21 cellular contexts compared by ENCODE assay signal in genomic region chr12:56574210-56574609, GRCh38. TPM values are rescaled to one million over a fixed set of nuclear protein-coding genes. Genes with fewer than 3 reads are reported as not detected.
DNase-seq lines count a peak whose midpoint lies in the region; ATAC-seq, FAIRE-seq and TF ChIP-seq lines count a peak whose summit lies in the region.
"Had no signal": no experiment of that assay in that cellular context is flagged by ENCODE, and none has a peak within 500 bp of the region (broad histone marks: within the 10 kb centered on the region; RNA-seq: fewer than 3 reads in every experiment).

No MANE protein-coding gene starts in this region.

- no peak overlapping the region for H3K4me3 ChIP-seq in BLaER1 treated with 17β-estradiol and CSF1 and Interleukin-3, amounts not matched to agents 10 nM and 100 nM
- no peak overlapping the region for H3K4me3 ChIP-seq in endothelial cell of umbilical vein (replicated peaks in 1 of 3; ENCODE audit: insufficient read depth in 1 of 3, low read depth in 1 of 3, low read length in 3 of 3)
- H3K4me3 ChIP-seq in colonic mucosa: no peak overlapping the region
- no peak overlapping the region for H3K4me3 ChIP-seq in mesendoderm (ENCODE audit: low read length)
- H3K4me3 ChIP-seq: gastrocnemius medialis, left ventricle myocardium inferior, thoracic aorta had no signal

- no peaks in the 10 kb centered on the region for H3K9me3 ChIP-seq in BLaER1 treated with 17β-estradiol and CSF1 and Interleukin-3, amounts not matched to agents 10 nM and 100 nM (replicated peaks in 1 of 11)
- H3K9me3 ChIP-seq in T-helper 17 cell (ENCODE audit: control insufficient read depth, low read length, poor library complexity, severe bottlenecking): no peaks in the 10 kb centered on the region
- H3K9me3 ChIP-seq in endothelial cell of umbilical vein (replicated peaks; ENCODE audit: control insufficient read depth, insufficient read depth, low read length): no peaks in the 10 kb centered on the region
- H3K9me3 ChIP-seq in colonic mucosa: no peaks in the 10 kb centered on the region
- H3K9me3 ChIP-seq: gastrocnemius medialis, left ventricle myocardium inferior, thoracic aorta had no signal

- H3K4me1 ChIP-seq in BLaER1 treated with 17β-estradiol and CSF1 and Interleukin-3, amounts not matched to agents 10 nM and 100 nM: peaks cover 13 to 71% (median 51%) of the 10 kb centered on the region in 10 experiments
- H3K4me1 ChIP-seq in endothelial cell of umbilical vein (ENCODE audit: control insufficient read depth, extremely low read depth, insufficient read depth, low read length) (peaks cover 4% of the 10 kb centered on the region), colonic mucosa (no peaks in the 10 kb centered on the region), mesendoderm (ENCODE audit: control insufficient read depth, low read depth, low read length) (no peaks in the 10 kb centered on the region)

- H3K4me2 ChIP-seq in BLaER1 treated with 17β-estradiol and CSF1 and Interleukin-3, amounts not matched to agents 10 nM and 100 nM: peak overlapping the region in 7 of 11 experiments; percentile 36 to 91 (median 52); a peak in 14 of 22 replicates
- H3K4me2 ChIP-seq in endothelial cell of umbilical vein (ENCODE audit: insufficient read depth, low read length): peak overlapping the region; percentile 19
- H3K4me2 ChIP-seq in mesendoderm (ENCODE audit: low read length): no peak overlapping the region

- no peaks in the 10 kb centered on the region for H3K27me3 Mint-ChIP-seq in T-helper 17 cell
- H3K27me3 Mint-ChIP-seq: activated CD4-positive, alpha-beta T cell treated with anti-CD3 and anti-CD28 coated beads for 36 hours; activated naive CD4-positive, alpha-beta T cell treated with anti-CD3 and anti-CD28 coated beads, Interleukin-2, amount 50 U/mL, for 24 hours; central memory CD8-positive, alpha-beta T cell had no signal

- dilution Hi-C loops in endothelial cell of umbilical vein (cut with MboI; ENCODE audit: extremely low pct_ligation_motif_present, low sequenced_read_pairs): no loop called here

- WGBS in mesendoderm (ENCODE audit: extremely low coverage, insufficient coverage, low lambda C conversion rate): no CpG with 5 or more reads among the region's 2 CpGs

- no peak overlapping the region for H3K4me3 Mint-ChIP-seq in T-helper 17 cell
- H3K4me3 Mint-ChIP-seq: activated CD4-positive, alpha-beta T cell treated with anti-CD3 and anti-CD28 coated beads for 36 hours; activated naive CD4-positive, alpha-beta T cell treated with anti-CD3 and anti-CD28 coated beads, Interleukin-2, amount 50 U/mL, for 24 hours; central memory CD8-positive, alpha-beta T cell; naive B cell; T-helper 2 cell treated with Interferon-gamma antibody and Interleukin-4, amounts not matched to agents 5 μg/mL and 100 μg/mL, for 36 hours had no signal

- H4K5ac ChIP-seq in mesendoderm (ENCODE audit: low read length): no peak overlapping the region

- DNase-seq in KBM-7 (peak; percentile 55), T-helper 17 cell (no peak), endothelial cell of umbilical vein (ENCODE audit: low read depth, low spot score) (peak; percentile 40), colonic mucosa (no peak), NCI-H526 treated with DMSO at 0.1 percent for 48 hours (lab: John Stamatoyannopoulos, UW) (no peak), middle frontal gyrus (ENCODE audit: extremely low spot score, low spot score) (no peak), mesendoderm (no peak)
- DNase-seq: activated CD4-positive, alpha-beta T cell treated with anti-CD3 and anti-CD28 coated beads for 36 hours; gastrocnemius medialis; left ventricle myocardium inferior; naive B cell; NCI-H1092 treated with DMSO at 0.1 percent for 48 hours; NCI-H82; posterior cingulate gyrus; stimulated activated CD4-positive, alpha-beta T cell treated with anti-CD3 and anti-CD28 coated beads, Interleukin-4, amount 100 ng/mL, for 4 hours had no signal

- H3K36me3 ChIP-seq in BLaER1 treated with 17β-estradiol and CSF1 and Interleukin-3, amounts not matched to agents 10 nM and 100 nM: 0 out of 22 replicates have a peak, but pooled peaks cover 0 to 4% (median 0%) of the 10 kb centered on the region in 11 experiments
- peaks cover 4 to 20% of the 10 kb centered on the region in 2 experiments for H3K36me3 ChIP-seq in endothelial cell of umbilical vein (ENCODE audit: control insufficient read depth in 2 of 2, extremely low read depth in 1 of 2, insufficient read depth in 2 of 2, low read length in 2 of 2)
- H3K36me3 ChIP-seq in colonic mucosa: no peaks in the 10 kb centered on the region
- no peaks in the 10 kb centered on the region for H3K36me3 ChIP-seq in mesendoderm (ENCODE audit: control insufficient read depth, insufficient read depth, low read length)
- H3K36me3 ChIP-seq: gastrocnemius medialis had no signal

- no peak overlapping the region for H3K23ac ChIP-seq in mesendoderm (ENCODE audit: low read length)

- in situ Hi-C loops in KBM-7 (cut with MboI; ENCODE audit: low pct_unique_long_range_greater_than_20kb, low sequenced_read_pairs): no loop called here

- no peak overlapping the region for H2BK5ac ChIP-seq in mesendoderm (ENCODE audit: low read length)

- H3K36me3 Mint-ChIP-seq in T-helper 17 cell (ENCODE audit: low read depth): peaks cover 2% of the 10 kb centered on the region
- H3K36me3 Mint-ChIP-seq: activated naive CD4-positive, alpha-beta T cell treated with anti-CD3 and anti-CD28 coated beads, Interleukin-2, amount 50 U/mL, for 24 hours; naive B cell had no signal

- H3K4ac ChIP-seq in mesendoderm (ENCODE audit: low read depth, low read length): no peak overlapping the region

- no peak overlapping the region for H3K56ac ChIP-seq in mesendoderm (ENCODE audit: low read length)

- H3K9me1 ChIP-seq in endothelial cell of umbilical vein (replicated peaks; ENCODE audit: control insufficient read depth, extremely low read depth, insufficient read depth, low read length): no peaks in the 10 kb centered on the region

- no peak overlapping the region for H2BK15ac ChIP-seq in mesendoderm (replicated peaks; ENCODE audit: low read depth)

- H3K27me3 ChIP-seq in BLaER1 treated with 17β-estradiol and CSF1 and Interleukin-3, amounts not matched to agents 10 nM and 100 nM: no peaks in the 10 kb centered on the region
- H3K27me3 ChIP-seq in endothelial cell of umbilical vein (ENCODE audit: control insufficient read depth in 2 of 2, insufficient read depth in 2 of 2, low read length in 2 of 2) (no peaks in the 10 kb centered on the region), colonic mucosa (no peaks in the 10 kb centered on the region), mesendoderm (ENCODE audit: insufficient read depth, low read length, poor library complexity) (no peaks in the 10 kb centered on the region)
- H3K27me3 ChIP-seq: gastrocnemius medialis had no signal

- no TSS peak for BruUV-seq in endothelial cell of umbilical vein (replicated peaks; lab: Mats Ljungman, UMichigan)

- H3K18ac ChIP-seq in mesendoderm (ENCODE audit: low read length): no peak overlapping the region

- no peaks in the 10 kb centered on the region for H4K20me1 ChIP-seq in BLaER1 treated with 17β-estradiol and CSF1 and Interleukin-3, amounts not matched to agents 10 nM and 100 nM
- no peaks in the 10 kb centered on the region for H4K20me1 ChIP-seq in endothelial cell of umbilical vein (replicated peaks; ENCODE audit: control insufficient read depth, extremely low read depth, insufficient read depth, low read length)

- peak; percentile 64 for FAIRE-seq in endothelial cell of umbilical vein (lab: Jason Lieb, UNC)

- TF ChIP-seq CTCF in endothelial cell of umbilical vein (IDR thresholded peaks at IDR 0.05; ENCODE audit: extremely low read depth in 1 of 2, insufficient read depth in 1 of 2, low read depth in 1 of 2, low read length in 2 of 2) (no peak), colonic mucosa (IDR thresholded peaks at IDR 0.05) (no peak)

- POLR2A ChIA-PET in endothelial cell of umbilical vein (lab: Charles Lee): no interaction called here

- intact Hi-C loops in endothelial cell of umbilical vein (cut with micrococcal nuclease) (no loop called here), colonic mucosa (cut with DNase I) (no loop called here)

- H3K79me2 ChIP-seq in endothelial cell of umbilical vein (ENCODE audit: control insufficient read depth, insufficient read depth, low read length) (no peaks in the 10 kb centered on the region), mesendoderm (ENCODE audit: control insufficient read depth, insufficient read depth, low read length) (no peaks in the 10 kb centered on the region)

- H2BK120ac ChIP-seq in mesendoderm (ENCODE audit: low read depth, low read length): no peak overlapping the region

- no peak overlapping the region for H2AK5ac ChIP-seq in mesendoderm (ENCODE audit: low read length)

- no peak overlapping the region for H2AFZ ChIP-seq in endothelial cell of umbilical vein (ENCODE audit: low read depth, low read length)

- ATAC-seq in T-helper 17 cell: no peak
- ATAC-seq: activated CD4-positive, alpha-beta T cell treated with anti-CD3 and anti-CD28 coated beads for 36 hours; Right ventricle myocardium inferior had no signal

- H3K27ac Mint-ChIP-seq in T-helper 17 cell: peak overlapping the region; percentile 61
- H3K27ac Mint-ChIP-seq: activated CD4-positive, alpha-beta T cell treated with anti-CD3 and anti-CD28 coated beads for 36 hours; activated naive CD4-positive, alpha-beta T cell treated with anti-CD3 and anti-CD28 coated beads, Interleukin-2, amount 50 U/mL, for 24 hours; T-helper 2 cell treated with Interferon-gamma antibody and Interleukin-4, amounts not matched to agents 5 μg/mL and 100 μg/mL, for 36 hours had no signal

- H4K8ac ChIP-seq in mesendoderm (ENCODE audit: low read depth, low read length): no peak overlapping the region

- H3K79me1 ChIP-seq in mesendoderm (ENCODE audit: low read length): no peaks in the 10 kb centered on the region

- CTCF ChIA-PET in endothelial cell of umbilical vein (lab: Charles Lee): interaction anchor here (0.8 to 4.3 kb wide), 7 partner anchors 12 to 73 kb away, joined by 3 to 124 read pairs (median 7); partner anchors contain the start of gene RBMS2

- no peak for TF ChIP-seq POLR2A in endothelial cell of umbilical vein (IDR thresholded peaks at IDR 0.05; ENCODE audit: low read depth, low read length)

- H3K9ac ChIP-seq in BLaER1 treated with 17β-estradiol and CSF1 and Interleukin-3, amounts not matched to agents 10 nM and 100 nM: peak overlapping the region in 5 of 11 experiments; percentile 8 to 52 (median 51); a peak in 7 of 22 replicates
- peak overlapping the region; percentile 63 for H3K9ac ChIP-seq in endothelial cell of umbilical vein (replicated peaks; ENCODE audit: extremely low read depth, insufficient read depth, low read length)
- H3K9ac ChIP-seq in colonic mucosa (ENCODE audit: low read depth in 2 of 2, low read length in 2 of 2): no peak overlapping the region
- no peak overlapping the region for H3K9ac ChIP-seq in mesendoderm (ENCODE audit: low read length)

- peaks cover 7% of the 10 kb centered on the region for H3K4me1 Mint-ChIP-seq in T-helper 17 cell

- H3K27ac ChIP-seq in BLaER1 treated with 17β-estradiol and CSF1 and Interleukin-3, amounts not matched to agents 10 nM and 100 nM: peak overlapping the region in 8 of 11 experiments; percentile 25 to 66 (median 40); a peak in 13 of 22 replicates
- peak overlapping the region; percentile 77 for H3K27ac ChIP-seq in endothelial cell of umbilical vein (ENCODE audit: insufficient read depth, low read depth, low read length)
- no peak overlapping the region for H3K27ac ChIP-seq in colonic mucosa
- H3K27ac ChIP-seq in mesendoderm (ENCODE audit: low read depth, low read length): no peak overlapping the region
- H3K27ac ChIP-seq: gastrocnemius medialis, left ventricle myocardium inferior, thoracic aorta had no signal

RNA-seq across cellular contexts. Expression of gene RBMS2, which starts 52.6 kb away (rescaled TPM):
- total RNA-seq in T-helper 17 cell (1 to 10 TPM; 2.1 to 3.0 TPM), endothelial cell of umbilical vein (95.4 and 103 TPM in 2 replicates), colonic mucosa (10 to 100 TPM; 16.8 to 42.7 TPM)
- polyA plus RNA-seq in endothelial cell of umbilical vein: 66.8 and 90.5 TPM in 2 replicates
- polyA plus RNA-seq in endothelial cell of umbilical vein (2011; cell fraction: cytosol; rRNA removed): 61.2 and 69.9 TPM in 2 replicates
- polyA plus RNA-seq in endothelial cell of umbilical vein (2011; cell fraction: nucleus; rRNA removed): 62.4 and 70.1 TPM in 2 replicates
- 48.8 and 51.6 TPM in 2 replicates for polyA plus RNA-seq in endothelial cell of umbilical vein (2012)
- polyA minus RNA-seq in endothelial cell of umbilical vein: 190 and 229 TPM in 2 replicates
- polyA minus RNA-seq in endothelial cell of umbilical vein (2011; cell fraction: cytosol; rRNA and poly(A)+ RNA removed): 17.3 TPM
- 40.6 and 56.8 TPM in 2 replicates for polyA minus RNA-seq in endothelial cell of umbilical vein (2011; cell fraction: nucleus; rRNA and poly(A)+ RNA removed)
- polyA plus RNA-seq in mesendoderm (2013, experiment 1 of 2): 28.7 TPM
- 27.1 TPM for polyA plus RNA-seq in mesendoderm (2013, experiment 2 of 2)

RNA-seq across cellular contexts. Expression of gene BAZ2A, which starts 55.9 kb away (rescaled TPM):
- total RNA-seq in T-helper 17 cell (100 to 1,000 TPM; 203 to 214 TPM), endothelial cell of umbilical vein (91.4 and 97.7 TPM in 2 replicates), colonic mucosa (10 to 100 TPM; 85.8 to 99.2 TPM)
- 49.8 and 56.0 TPM in 2 replicates for polyA plus RNA-seq in endothelial cell of umbilical vein
- polyA plus RNA-seq in endothelial cell of umbilical vein (2011; cell fraction: cytosol; rRNA removed): 46.7 and 47.7 TPM in 2 replicates
- polyA plus RNA-seq in endothelial cell of umbilical vein (2011; cell fraction: nucleus; rRNA removed): 192 and 263 TPM in 2 replicates
- 47.3 and 50.3 TPM in 2 replicates for polyA plus RNA-seq in endothelial cell of umbilical vein (2012)
- 241 and 260 TPM in 2 replicates for polyA minus RNA-seq in endothelial cell of umbilical vein
- polyA minus RNA-seq in endothelial cell of umbilical vein (2011; cell fraction: cytosol; rRNA and poly(A)+ RNA removed): 43.2 TPM
- 147 and 206 TPM in 2 replicates for polyA minus RNA-seq in endothelial cell of umbilical vein (2011; cell fraction: nucleus; rRNA and poly(A)+ RNA removed)
- 66.2 TPM for polyA plus RNA-seq in mesendoderm (2013, experiment 1 of 2)
- polyA plus RNA-seq in mesendoderm (2013, experiment 2 of 2): 68.8 TPM

Comparison
In these comparisons a context has a peak if more than half of its experiments do, and no peak if none do; other contexts are left out.
1. H3K27ac ChIP-seq: peak in BLaER1 treated with 17β-estradiol and CSF1 and Interleukin-3, amounts not matched to agents 10 nM and 100 nM (8 of 11) and endothelial cell of umbilical vein (single experiment); none in colonic mucosa (single experiment) and mesendoderm (single experiment).
2. DNase-seq: peak in KBM-7 (single experiment) and endothelial cell of umbilical vein (single experiment); none in T-helper 17 cell (0 of 3), colonic mucosa (single experiment), NCI-H526 treated with DMSO at 0.1 percent for 48 hours (single experiment), middle frontal gyrus (single experiment) and mesendoderm (single experiment).
3. RNA of gene RBMS2, which starts 52.6 kb away (total RNA-seq): 95.4 to 103 TPM in endothelial cell of umbilical vein and 16.8 to 42.7 TPM in colonic mucosa; 2.1 to 3.0 TPM in T-helper 17 cell; every median in the first group is over 4 times any median in the second.